Comparison of ENCODE assay signal across 17 cellular contexts in genomic region chr5:143134900-143135299, GRCh38.
DNase-seq lines count a peak whose midpoint lies in the region; ATAC-seq and TF ChIP-seq lines count a peak whose summit lies in the region.
"Had no signal": no experiment of that assay in that cellular context is flagged by ENCODE, and none has a peak within 500 bp of the region (broad histone marks: within the 10 kb centered on the region; RNA-seq: fewer than 3 reads in every experiment).

No MANE protein-coding gene starts in this region.

- no peak for ATAC-seq in heart right ventricle
- peak; percentile 73 for ATAC-seq in GM21576 (IDR thresholded peaks at IDR 0.05; ENCODE audit: unreplicated experiment)
- peak; percentile 95 for ATAC-seq in HG03442 (IDR thresholded peaks at IDR 0.05; ENCODE audit: unreplicated experiment)
- ATAC-seq in stimulated activated effector memory CD8-positive, alpha-beta T cell treated with anti-CD3 and anti-CD28 coated beads, Interleukin-12 subunit alpha, Interleukin-12 subunit beta, amount 100 ng/mL, for 72 hours, result peak; percentile 76
- ATAC-seq: left lung had no signal

- no peak overlapping the region for H3K4me3 Mint-ChIP-seq in stimulated activated effector memory CD8-positive, alpha-beta T cell treated with anti-CD3 and anti-CD28 coated beads, Interleukin-12 subunit alpha, Interleukin-12 subunit beta, amount 100 ng/mL, for 72 hours
- H3K4me3 Mint-ChIP-seq: neural progenitor cell had no signal

- no peaks in the 10 kb centered on the region for H3K27me3 ChIP-seq in right atrium auricular region
- no peaks in the 10 kb centered on the region for H3K27me3 ChIP-seq in heart right ventricle
- H3K27me3 ChIP-seq in esophagus squamous epithelium, result no peaks in the 10 kb centered on the region
- H3K27me3 ChIP-seq: ascending aorta, left lung, neural progenitor cell had no signal

- TF ChIP-seq POLR2A in esophagus squamous epithelium (IDR thresholded peaks at IDR 0.05), result no peak

- TF ChIP-seq CTCF in right atrium auricular region (IDR thresholded peaks at IDR 0.05), result no peak
- TF ChIP-seq CTCF in heart right ventricle (IDR thresholded peaks at IDR 0.05), result no peak
- no peak for TF ChIP-seq CTCF in esophagus squamous epithelium (IDR thresholded peaks at IDR 0.05)

- H3K27ac ChIP-seq in right atrium auricular region, result peak overlapping the region; percentile 52 to 74
- peak overlapping the region in 3 of 10 donors; percentile 31 to 69 (median 46) for H3K27ac ChIP-seq in heart right ventricle
- H3K27ac ChIP-seq in esophagus squamous epithelium, result no peak overlapping the region
- H3K27ac ChIP-seq: ascending aorta, left lung had no signal

- H3K9me3 Mint-ChIP-seq in stimulated activated effector memory CD8-positive, alpha-beta T cell treated with anti-CD3 and anti-CD28 coated beads, Interleukin-12 subunit alpha, Interleukin-12 subunit beta, amount 100 ng/mL, for 72 hours, result no peaks in the 10 kb centered on the region
- H3K9me3 Mint-ChIP-seq: neural progenitor cell had no signal

- DNase-seq in right atrium auricular region (ENCODE audit: low spot score), result no peak
- DNase-seq in heart right ventricle, result no peak
- DNase-seq in stimulated activated effector memory CD8-positive, alpha-beta T cell treated with anti-CD3 and anti-CD28 coated beads, Interleukin-12 subunit alpha, Interleukin-12 subunit beta, amount 100 ng/mL, for 72 hours (ENCODE audit: low spot score in 2 of 2), result no peak
- DNase-seq in NOMO-1 treated with dmso at 0.1 percent for 144 hours (lab: John Stamatoyannopoulos, UW; ENCODE audit: unreplicated experiment), result no peak
- DNase-seq in NOMO-1 (lab: John Stamatoyannopoulos, UW; ENCODE audit: unreplicated experiment in 2 of 2), result no peak
- DNase-seq in esophagus squamous epithelium (lab: John Stamatoyannopoulos, UW), result no peak
- DNase-seq: ACHN; activated T-cell treated with anti-CD3 and anti-CD28 coated beads, Interleukin-2, amount 50 U/mL, for 48 hours; effector CD4-positive, alpha-beta T cell; left lung; NCI-H1436 treated with DMSO at 0.1 percent for 48 hours; NCI-H526; SHP77 had no signal

- H3K9me3 ChIP-seq in right atrium auricular region (no peaks in the 10 kb centered on the region), heart right ventricle (no peaks in the 10 kb centered on the region), esophagus squamous epithelium (no peaks in the 10 kb centered on the region)
- H3K9me3 ChIP-seq: ascending aorta, left lung had no signal

- intact Hi-C loops in heart right ventricle (cut with DNase I), result loop anchor here in 1 of 10 donors (10.0 kb wide), 1 partner anchor 70 kb away; no protein-coding TSS in a partner anchor
- intact Hi-C loops in esophagus squamous epithelium (cut with DNase I), result no loop called here

- H3K36me3 ChIP-seq in right atrium auricular region (peaks cover 9% of the 10 kb centered on the region), heart right ventricle (peaks cover 0 to 36% (median 0%) of the 10 kb centered on the region in 9 donors), esophagus squamous epithelium (peaks cover 0 to 16% (median 0%) of the 10 kb centered on the region in 3 donors)
- H3K36me3 ChIP-seq: neural progenitor cell had no signal

- H3K4me1 Mint-ChIP-seq in stimulated activated effector memory CD8-positive, alpha-beta T cell treated with anti-CD3 and anti-CD28 coated beads, Interleukin-12 subunit alpha, Interleukin-12 subunit beta, amount 100 ng/mL, for 72 hours, result peaks cover 30% of the 10 kb centered on the region

- H3K4me3 ChIP-seq in right atrium auricular region (no peak overlapping the region), heart right ventricle (no peak overlapping the region), esophagus squamous epithelium (no peak overlapping the region)
- H3K4me3 ChIP-seq: ascending aorta, left lung, neural progenitor cell had no signal

- peaks cover 29% of the 10 kb centered on the region for H3K36me3 Mint-ChIP-seq in stimulated activated effector memory CD8-positive, alpha-beta T cell treated with anti-CD3 and anti-CD28 coated beads, Interleukin-12 subunit alpha, Interleukin-12 subunit beta, amount 100 ng/mL, for 72 hours
- H3K36me3 Mint-ChIP-seq: neural progenitor cell had no signal

- H3K4me1 ChIP-seq in right atrium auricular region (peaks cover 0 to 66% of the 10 kb centered on the region in 2 donors), heart right ventricle (peaks cover 6 to 90% (median 40%) of the 10 kb centered on the region in 9 donors), esophagus squamous epithelium (peaks cover 0 to 22% (median 4%) of the 10 kb centered on the region in 3 donors)
- H3K4me1 ChIP-seq: left lung had no signal

- no peak overlapping the region for H3K27ac Mint-ChIP-seq in stimulated activated effector memory CD8-positive, alpha-beta T cell treated with anti-CD3 and anti-CD28 coated beads, Interleukin-12 subunit alpha, Interleukin-12 subunit beta, amount 100 ng/mL, for 72 hours
- H3K27ac Mint-ChIP-seq: neural progenitor cell had no signal

- WGBS in heart right ventricle, 2 donors, result 84 to 90% methylated on average over 4 of the region's 4 CpGs
- WGBS in esophagus squamous epithelium, 2 donors, result 77 to 80% methylated on average over 4 of the region's 4 CpGs

Comparison
In these comparisons a context has a peak if more than half of its experiments do, and no peak if none do; other contexts are left out.
1. H3K27ac ChIP-seq: peak in right atrium auricular region (2 of 2); none in esophagus squamous epithelium (0 of 4).
2. ATAC-seq: peak in GM21576 (single experiment), HG03442 (single experiment) and stimulated activated effector memory CD8-positive, alpha-beta T cell treated with anti-CD3 and anti-CD28 coated beads, Interleukin-12 subunit alpha, Interleukin-12 subunit beta, amount 100 ng/mL, for 72 hours (single experiment); none in heart right ventricle (0 of 8).